ENCODE assay signal across 8 cellular contexts in genomic region chr12:111405149-111405855, GRCh38. TPM values are rescaled to one million over a fixed set of nuclear protein-coding genes. Genes with fewer than 3 reads are reported as not detected.
A peak's percentile ranks its signal among the peaks of the same experiment; 100 is the strongest.
DNase-seq lines count a peak whose midpoint lies in the region; ATAC-seq, FAIRE-seq and TF ChIP-seq lines count a peak whose summit lies in the region.

No MANE protein-coding gene starts in this region.

- peak overlapping the region; percentile 70 for H3K4me3 Mint-ChIP-seq in activated CD8-positive, alpha-beta memory T cell treated with anti-CD3 and anti-CD28 coated beads, Interleukin-2, amount 10 ng/mL, durations not matched to agents 7 days and 5 days

- no peak overlapping the region for H2BK15ac ChIP-seq in H1 (ENCODE audit: low read length)

- H2AK5ac ChIP-seq in H1 (ENCODE audit: low read depth, low read length) = 0 out of 2 replicates have a peak overlapping the region, but pooled peaks have one; percentile 79

- H3K4ac ChIP-seq in H1 (replicated peaks; ENCODE audit: insufficient read length, low read depth, low read length) = no peak overlapping the region

- H3K79me2 ChIP-seq in H1 (ENCODE audit: control insufficient read depth in 1 of 2, insufficient read depth in 2 of 2, low read length in 2 of 2) = peaks cover 33 to 44% of the 10 kb centered on the region in 2 experiments

- peaks cover 11% of the 10 kb centered on the region; the same call in 1 of the 2 replicates for H3K23me2 ChIP-seq in H1 (ENCODE audit: low read depth, low read length)

- peak in 1 of 2 experiments; percentile 71; a peak in 2 of 3 replicates for TF ChIP-seq POLR2A in H1 (IDR thresholded peaks at IDR 0.05; ENCODE audit: control extremely low read depth in 1 of 2, low read depth in 2 of 2, low read length in 2 of 2)

- FAIRE-seq in H1 (lab: Jason Lieb, UNC) = no peak

- peak; percentile 63 to 67 (median 66) for TF ChIP-seq CTCF in H1 (IDR thresholded peaks at IDR 0.05; ENCODE audit: control extremely low read depth in 1 of 3, insufficient read depth in 1 of 3, low read depth in 1 of 3, low read length in 3 of 3)

- peak overlapping the region; percentile 97 for H3K18ac ChIP-seq in H1 (ENCODE audit: extremely low read depth, low read length)

- peaks cover 21% of the 10 kb centered on the region for H3K27me3 Mint-ChIP-seq in activated CD8-positive, alpha-beta memory T cell treated with anti-CD3 and anti-CD28 coated beads, Interleukin-2, amount 10 ng/mL, durations not matched to agents 7 days and 5 days

- H3K14ac ChIP-seq in H1 (ENCODE audit: insufficient read length) = no peak overlapping the region

- H2BK20ac ChIP-seq in H1 (ENCODE audit: low read length) = peak overlapping the region; percentile 80; the same call in 1 of the 2 replicates

- no peaks in the 10 kb centered on the region for H3K36me3 ChIP-seq in HUES48 (ENCODE audit: control insufficient read depth, insufficient read depth, low read length)
- H3K36me3 ChIP-seq in H1 (ENCODE audit: control insufficient read depth in 2 of 4, insufficient read depth in 4 of 4, low read length in 3 of 4) = no peaks in the 10 kb centered on the region

- H3K4me1 Mint-ChIP-seq in activated CD8-positive, alpha-beta memory T cell treated with anti-CD3 and anti-CD28 coated beads, Interleukin-2, amount 10 ng/mL, durations not matched to agents 7 days and 5 days = peaks cover 57% of the 10 kb centered on the region

- peak overlapping the region; percentile 95 for H4K91ac ChIP-seq in H1 (replicated peaks; ENCODE audit: insufficient read length, low read length)

- no peak overlapping the region for H3K23ac ChIP-seq in H1 (ENCODE audit: insufficient read length)

- peaks cover 7 to 13% of the 10 kb centered on the region in 2 experiments for H4K20me1 ChIP-seq in H1 (replicated peaks in 1 of 2; ENCODE audit: control insufficient read depth in 1 of 2, insufficient read depth in 2 of 2, low read length in 2 of 2)

- peak in 1 of 2 experiments; percentile 14; a peak in 2 of 4 replicates for TF ChIP-seq RAD21 in H1 (IDR thresholded peaks at IDR 0.05 in 1 of 2, conservative IDR thresholded peaks at IDR 0.05 in 1 of 2; ENCODE audit: low read depth in 2 of 2, low read length in 2 of 2)

- H2AFZ ChIP-seq in H1 (ENCODE audit: low read length) = peak overlapping the region; percentile 33; the same call in 1 of the 2 replicates

- H3K4me2 ChIP-seq in H1 (ENCODE audit: insufficient read depth in 1 of 2, low read depth in 2 of 2, low read length in 2 of 2) = peak overlapping the region; percentile 77 to 79

- no peak overlapping the region; the same call in 1 of the 2 replicates for H2BK12ac ChIP-seq in H1 (ENCODE audit: low read depth, low read length)

- POLR2A ChIA-PET in H1 (lab: Charles Lee; ENCODE audit: partially characterized antibody) = interaction anchor here (1.0 to 6.4 kb wide), 18 partner anchors 8 to 280 kb away, joined by 3 to 64 read pairs (median 7); partner anchors contain the start of genes ACAD10, ATXN2 and BRAP

- H3K56ac ChIP-seq in H1 (replicated peaks; ENCODE audit: insufficient read length, low read depth, low read length) = no peak overlapping the region

- ATAC-seq in GM21390 (IDR thresholded peaks at IDR 0.05; ENCODE audit: unreplicated experiment) = peak; percentile 53
- peak; percentile 77 for ATAC-seq in activated CD8-positive, alpha-beta memory T cell treated with anti-CD3 and anti-CD28 coated beads, Interleukin-2, amount 10 ng/mL, durations not matched to agents 7 days and 5 days

- DNase-seq in D341Med (ENCODE audit: low spot score) = peak; percentile 99
- peak; percentile 97 for DNase-seq in NOMO-1 treated with DMSO at 0.1 percent for 48 hours (lab: John Stamatoyannopoulos, UW; ENCODE audit: unreplicated experiment)
- peak; percentile 99 for DNase-seq in activated CD8-positive, alpha-beta memory T cell treated with anti-CD3 and anti-CD28 coated beads, Interleukin-2, amount 10 ng/mL, durations not matched to agents 7 days and 5 days
- peak; percentile 100 for DNase-seq in H1 (ENCODE audit: low read depth in 1 of 2, low spot score in 2 of 2)
- DNase-seq in mesenteric fat pad (ENCODE audit: low spot score) = peak; percentile 98
- peak; percentile 99 for DNase-seq in stimulated activated CD8-positive, alpha-beta memory T cell treated with anti-CD3 and anti-CD28 coated beads, Interleukin-15, amount 100 ng/mL, for 24 hours (ENCODE audit: low read depth)

- 3% methylated on average over 20 of the region's 59 CpGs; no CpG with 5 or more reads in 1 of the 2 experiments for WGBS in H1 (ENCODE audit: extremely low coverage in 1 of 2, insufficient coverage in 1 of 2, insufficient read length in 1 of 2, insufficient replicate concordance in 2 of 2, low coverage in 1 of 2, low lambda C conversion rate in 2 of 2, missing lambda C conversion rate in 1 of 2), 2 experiments

- peak overlapping the region; percentile 68 for H3K9ac ChIP-seq in HUES48 (ENCODE audit: low read depth, low read length)
- H3K9ac ChIP-seq in H1 (replicated peaks in 1 of 4; ENCODE audit: extremely low read depth in 1 of 4, low read depth in 3 of 4, low read length in 3 of 4) = peak overlapping the region in 3 of 4 experiments; percentile 31 to 48 (median 45); a peak in 5 of 7 replicates

- CTCF ChIA-PET in activated CD8-positive, alpha-beta memory T cell treated with anti-CD3 and anti-CD28 coated beads, Interleukin-2, amount 10 ng/mL, durations not matched to agents 7 days and 5 days (lab: Charles Lee) = interaction anchor here (0.7 to 22.4 kb wide), 10 partner anchors 7 to 281 kb away, joined by 3 to 950 read pairs (median 5); partner anchors contain the start of genes ACAD10 and BRAP
- CTCF ChIA-PET in H1 (lab: Charles Lee; ENCODE audit: partially characterized antibody) = interaction anchor here (0.6 to 22.8 kb wide), 9 partner anchors 7 to 607 kb away, joined by 3 to 838 read pairs (median 4); no protein-coding TSS in a partner anchor

- H2BK120ac ChIP-seq in H1 (replicated peaks; ENCODE audit: low read depth, low read length) = no peak overlapping the region

- peak overlapping the region; percentile 81 for H3K4me3 ChIP-seq in HUES48 (ENCODE audit: low read depth, low read length)
- H3K4me3 ChIP-seq in H1 (ENCODE audit: extremely low read depth in 1 of 4, insufficient read depth in 2 of 4, low read depth in 3 of 4, low read length in 4 of 4) = peak overlapping the region; percentile 54 to 93 (median 66)

- H3K9me3 Mint-ChIP-seq in activated CD8-positive, alpha-beta memory T cell treated with anti-CD3 and anti-CD28 coated beads, Interleukin-2, amount 10 ng/mL, durations not matched to agents 7 days and 5 days (ENCODE audit: low read depth) = no peaks in the 10 kb centered on the region

- peaks cover 2% of the 10 kb centered on the region for H3K36me3 Mint-ChIP-seq in activated CD8-positive, alpha-beta memory T cell treated with anti-CD3 and anti-CD28 coated beads, Interleukin-2, amount 10 ng/mL, durations not matched to agents 7 days and 5 days

- peak overlapping the region; percentile 90 for H4K5ac ChIP-seq in H1 (ENCODE audit: insufficient read length, low read depth, low read length)

- peaks cover 13% of the 10 kb centered on the region for H3K79me1 ChIP-seq in H1 (ENCODE audit: low read depth, low read length)

- H3K27ac Mint-ChIP-seq in activated CD8-positive, alpha-beta memory T cell treated with anti-CD3 and anti-CD28 coated beads, Interleukin-2, amount 10 ng/mL, durations not matched to agents 7 days and 5 days = peak overlapping the region; percentile 89

- peak overlapping the region; percentile 80 for H3K27ac ChIP-seq in HUES48 (ENCODE audit: low read depth, low read length)
- H3K27ac ChIP-seq in H1 (ENCODE audit: low read depth, low read length) = peak overlapping the region; percentile 87

- H3K27me3 ChIP-seq in HUES48 (ENCODE audit: control insufficient read depth, insufficient read depth, low read length) (no peaks in the 10 kb centered on the region), H1 (replicated peaks in 1 of 4; ENCODE audit: control insufficient read depth in 3 of 4, extremely low read depth in 1 of 4, insufficient read depth in 3 of 4, low read length in 3 of 4) (no peaks in the 10 kb centered on the region)

- H3K9me3 ChIP-seq in HUES48 (ENCODE audit: control insufficient read depth, insufficient read depth, low read length) = no peaks in the 10 kb centered on the region
- H3K9me3 ChIP-seq in H1 (ENCODE audit: insufficient read depth in 2 of 2, low read depth in 1 of 2, low read length in 1 of 2) = no peaks in the 10 kb centered on the region

- peak overlapping the region; percentile 88 for H2BK5ac ChIP-seq in H1 (ENCODE audit: low read depth, low read length)

- TF ChIP-seq EP300 in H1 (IDR thresholded peaks at IDR 0.05; ENCODE audit: borderline replicate concordance in 1 of 2, low read depth in 2 of 2, low read length in 2 of 2) = no peak

- H3K4me1 ChIP-seq in HUES48 (ENCODE audit: control insufficient read depth, insufficient read depth, low read length) = peaks cover 43% of the 10 kb centered on the region
- H3K4me1 ChIP-seq in H1 (replicated peaks in 1 of 4; ENCODE audit: control insufficient read depth in 3 of 4, insufficient read depth in 4 of 4, low read length in 3 of 4) = peaks cover 5 to 48% (median 31%) of the 10 kb centered on the region in 4 experiments

- H4K8ac ChIP-seq in H1 (ENCODE audit: extremely low read depth, insufficient read depth, low read length) = peak overlapping the region; percentile 92; the same call in 1 of the 2 replicates

RNA-seq across cellular contexts. Expression of gene SH2B3, which starts 0.4 kb away (rescaled TPM):
- total RNA-seq in activated CD8-positive, alpha-beta memory T cell treated with anti-CD3 and anti-CD28 coated beads, Interleukin-2, amount 10 ng/mL, durations not matched to agents 7 days and 5 days = 10 to 100 TPM; 24.9 to 51.3 TPM
- 29.8 and 34.1 TPM in 2 replicates for total RNA-seq in H1 (2021; fragmentation: NEBNext Ultra II Directional; extraction: Animal tissue kit (Norgen Biotek cat#: 25700))
- 20.8 and 25.1 TPM in 2 replicates for polyA plus RNA-seq in H1 (2011; rRNA removed)
- 18.3 TPM for polyA plus RNA-seq in H1 (2011; cell fraction: cytosol; rRNA removed)
- 18.8 TPM for polyA plus RNA-seq in H1 (2011; cell fraction: nucleus; rRNA removed)
- polyA plus RNA-seq in H1 (2012, experiment 1 of 2) = 18.4 to 20.9 TPM (median 20.6 TPM) in 4 replicates
- polyA plus RNA-seq in H1 (2012, experiment 2 of 2) = 12.1 TPM
- polyA plus RNA-seq in H1 (2013, experiment 1 of 2) = 20.8 TPM
- polyA plus RNA-seq in H1 (2013, experiment 2 of 2) = 21.5 TPM
- 12.6 and 17.8 TPM in 2 replicates for polyA minus RNA-seq in H1 (2011; rRNA and poly(A)+ RNA removed)
- polyA minus RNA-seq in H1 (2011; cell fraction: cytosol; rRNA and poly(A)+ RNA removed) = 19.1 TPM
- polyA minus RNA-seq in H1 (2011; cell fraction: nucleus; rRNA and poly(A)+ RNA removed) = 14.7 TPM
- 43.3 TPM for total RNA-seq in mesenteric fat pad

RNA-seq across cellular contexts. Expression of gene PHETA1, which starts 36.4 kb away (rescaled TPM):
- 1 to 10 TPM; 2.8 to 3.4 TPM for total RNA-seq in activated CD8-positive, alpha-beta memory T cell treated with anti-CD3 and anti-CD28 coated beads, Interleukin-2, amount 10 ng/mL, durations not matched to agents 7 days and 5 days
- 12.3 and 13.7 TPM in 2 replicates for total RNA-seq in H1 (2021; fragmentation: NEBNext Ultra II Directional; extraction: Animal tissue kit (Norgen Biotek cat#: 25700))
- 5.2 and 9.7 TPM in 2 replicates for polyA plus RNA-seq in H1 (2011; rRNA removed)
- 7.1 TPM for polyA plus RNA-seq in H1 (2011; cell fraction: cytosol; rRNA removed)
- polyA plus RNA-seq in H1 (2011; cell fraction: nucleus; rRNA removed) = 8.6 TPM
- polyA plus RNA-seq in H1 (2012, experiment 1 of 2) = 5.3 to 9.2 TPM (median 8.8 TPM) in 4 replicates
- 12.2 TPM for polyA plus RNA-seq in H1 (2012, experiment 2 of 2)
- polyA plus RNA-seq in H1 (2013, experiment 1 of 2) = 6.6 TPM
- 6.6 TPM for polyA plus RNA-seq in H1 (2013, experiment 2 of 2)
- 2.0 and 2.5 TPM in 2 replicates for polyA minus RNA-seq in H1 (2011; rRNA and poly(A)+ RNA removed)
- polyA minus RNA-seq in H1 (2011; cell fraction: cytosol; rRNA and poly(A)+ RNA removed) = 5.1 TPM
- 5.7 TPM for polyA minus RNA-seq in H1 (2011; cell fraction: nucleus; rRNA and poly(A)+ RNA removed)
- 19.5 TPM for total RNA-seq in mesenteric fat pad

Comparison
In these comparisons a context has a peak if more than half of its experiments do, and no peak if none do; other contexts are left out.
1. Peak in every context shown above with its lines: DNase-seq, ATAC-seq, H3K4me3 ChIP-seq and H3K27ac ChIP-seq.